ENCODE assay signal across 26 cellular contexts in the genomic region with DNA sequence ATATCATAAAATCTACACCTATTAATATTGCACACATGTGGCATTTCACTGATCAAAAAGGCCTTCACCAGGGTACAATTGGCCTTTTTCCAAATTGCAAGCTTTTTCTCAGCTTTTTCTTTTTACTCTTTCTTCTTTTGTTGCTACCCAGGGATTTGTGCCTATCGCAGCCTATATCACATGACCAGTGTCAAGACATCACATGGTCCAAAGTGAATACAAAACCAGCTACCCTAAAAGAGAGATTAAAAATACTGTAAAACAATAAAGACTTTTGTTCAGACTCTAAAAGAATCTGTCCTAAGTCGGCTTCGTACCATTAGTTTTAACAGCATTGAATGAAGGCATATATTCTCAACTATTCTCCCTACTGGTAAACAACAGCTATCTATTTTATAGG. TPM values are rescaled to one million over a fixed set of nuclear protein-coding genes. Genes with fewer than 3 reads are reported as not detected.
"Had no signal": no experiment of that assay in that cellular context is flagged by ENCODE, and none has a peak within 500 bp of the region (broad histone marks: within the 10 kb centered on the region; RNA-seq: fewer than 3 reads in every experiment).

No MANE protein-coding gene starts in this region.

- H3K27me3 ChIP-seq: Peyer's patch, SJSA1 had no signal

- H3K4me3 Mint-ChIP-seq: activated CD4-positive, alpha-beta memory T cell treated with anti-CD3 and anti-CD28 coated beads, Interleukin-2, amount 10 ng/mL, durations not matched to agents 7 days and 5 days; activated CD4-positive, alpha-beta T cell treated with anti-CD3 and anti-CD28 coated beads for 36 hours; activated naive CD4-positive, alpha-beta T cell treated with anti-CD3 and anti-CD28 coated beads for 36 hours; activated naive CD8-positive, alpha-beta T cell; activated T-helper 17 cell treated with anti-CD3 and anti-CD28 coated beads, Interleukin-2, amount 50 U/mL, for 72 hours; T-helper 17 cell had no signal

- H3K4me1 ChIP-seq: Peyer's patch had no signal

- ATAC-seq: activated CD4-positive, alpha-beta T cell treated with anti-CD3 and anti-CD28 coated beads for 36 hours; activated T-helper 17 cell treated with anti-CD3 and anti-CD28 coated beads, Interleukin-2, amount 50 U/mL, for 72 hours; T-helper 17 cell had no signal

- H3K36me3 ChIP-seq: Peyer's patch, SJSA1 had no signal

- H3K27me3 Mint-ChIP-seq: activated CD4-positive, alpha-beta memory T cell treated with anti-CD3 and anti-CD28 coated beads, Interleukin-2, amount 10 ng/mL, durations not matched to agents 7 days and 5 days; activated CD4-positive, alpha-beta T cell treated with anti-CD3 and anti-CD28 coated beads for 36 hours had no signal

- H3K9me3 Mint-ChIP-seq: activated CD4-positive, alpha-beta memory T cell treated with anti-CD3 and anti-CD28 coated beads, Interleukin-2, amount 10 ng/mL, durations not matched to agents 7 days and 5 days; activated naive CD4-positive, alpha-beta T cell treated with anti-CD3 and anti-CD28 coated beads for 36 hours; activated T-helper 17 cell treated with anti-CD3 and anti-CD28 coated beads, Interleukin-2, amount 50 U/mL, for 72 hours had no signal

- DNase-seq: activated CD4-positive, alpha-beta memory T cell treated with anti-CD3 and anti-CD28 coated beads, Interleukin-2, amount 10 ng/mL, durations not matched to agents 7 days and 5 days; activated CD4-positive, alpha-beta T cell treated with anti-CD3 and anti-CD28 coated beads for 36 hours; activated CD4-positive, alpha-beta T cell treated with anti-CD3 and anti-CD28 coated beads, Interleukin-2, amount 50 U/mL, for 1 hour; activated gamma-delta T cell; activated naive CD4-positive, alpha-beta T cell treated with anti-CD3 and anti-CD28 coated beads for 36 hours; activated T-cell treated with anti-CD3 and anti-CD28 coated beads for 4 hours; activated T-cell treated with anti-CD3 and anti-CD28 coated beads, Interleukin-2, amount 50 U/mL, for 48 hours; amygdala; cerebellar nuclear complex; MV-4-11; NCI-H1092 treated with DMSO at 0.1 percent for 48 hours; NCI-H1417 treated with DMSO at 0.1 percent for 48 hours; NCI-H1694 treated with DMSO at 0.1 percent for 48 hours; NCI-H2029 treated with DMSO at 0.1 percent for 48 hours; NCI-H345; NCI-H510A; NCI-H526 treated with DMSO at 0.1 percent for 48 hours; Peyer's patch; SHP77; T-helper 17 cell; T-helper 9 cell had no signal

- H3K4me3 ChIP-seq: Peyer's patch, SJSA1 had no signal

- H3K4me1 Mint-ChIP-seq: activated CD4-positive, alpha-beta memory T cell treated with anti-CD3 and anti-CD28 coated beads, Interleukin-2, amount 10 ng/mL, durations not matched to agents 7 days and 5 days; activated CD4-positive, alpha-beta T cell treated with anti-CD3 and anti-CD28 coated beads for 36 hours; activated T-helper 17 cell treated with anti-CD3 and anti-CD28 coated beads, Interleukin-2, amount 50 U/mL, for 72 hours had no signal

- H3K9me3 ChIP-seq: Peyer's patch, SJSA1 had no signal

- H3K27ac ChIP-seq: Peyer's patch, RWPE1, SJSA1 had no signal

- H3K27ac Mint-ChIP-seq: activated CD4-positive, alpha-beta memory T cell treated with anti-CD3 and anti-CD28 coated beads, Interleukin-2, amount 10 ng/mL, durations not matched to agents 7 days and 5 days; activated CD4-positive, alpha-beta T cell treated with anti-CD3 and anti-CD28 coated beads for 36 hours; activated naive CD4-positive, alpha-beta T cell treated with anti-CD3 and anti-CD28 coated beads for 36 hours; activated naive CD8-positive, alpha-beta T cell; activated T-helper 17 cell treated with anti-CD3 and anti-CD28 coated beads, Interleukin-2, amount 50 U/mL, for 72 hours; T-helper 17 cell had no signal

RNA-seq across cellular contexts. Expression of gene OTX1, which starts 14.9 kb away (rescaled TPM):
- total RNA-seq: activated CD4-positive, alpha-beta T cell treated with anti-CD3 and anti-CD28 coated beads for 36 hours; activated naive CD4-positive, alpha-beta T cell treated with anti-CD3 and anti-CD28 coated beads for 36 hours; activated T-helper 17 cell treated with anti-CD3 and anti-CD28 coated beads, Interleukin-2, amount 50 U/mL, for 72 hours; cardiac septum; Peyer's patch; T-helper 17 cell had no signal
